In the genomic region with DNA sequence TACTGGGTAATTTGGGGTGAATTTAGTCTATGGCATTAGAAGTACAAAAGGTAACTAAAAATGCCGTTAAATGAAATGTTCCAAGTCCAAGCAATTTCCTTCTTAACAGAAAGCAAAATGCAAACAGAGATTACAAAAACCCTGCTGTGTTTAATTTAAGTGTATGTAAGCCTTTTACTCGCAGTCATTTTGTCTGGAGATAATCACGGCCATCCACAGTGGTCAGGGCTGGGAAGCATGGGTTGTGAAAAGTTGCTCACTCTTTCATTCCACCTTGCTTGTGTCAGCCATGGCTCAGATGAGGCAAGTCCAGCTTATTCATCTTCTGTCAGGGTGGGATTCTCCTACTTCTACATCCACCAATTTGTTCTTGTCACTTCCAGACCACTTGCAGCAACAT, we compare ENCODE assay signal across 16 cellular contexts.
DNase-seq lines count a peak whose midpoint lies in the region; ATAC-seq and TF ChIP-seq lines count a peak whose summit lies in the region.
"Had no signal": no experiment of that assay in that cellular context is flagged by ENCODE, and none has a peak within 500 bp of the region (broad histone marks: within the 10 kb centered on the region; RNA-seq: fewer than 3 reads in every experiment).

No MANE protein-coding gene starts in this region.

- no peaks in the 10 kb centered on the region for H3K27me3 Mint-ChIP-seq in endodermal cell (ENCODE audit: insufficient read depth)
- no peaks in the 10 kb centered on the region for H3K27me3 Mint-ChIP-seq in CD4-positive, alpha-beta T cell

- no peak overlapping the region for H3K4me3 Mint-ChIP-seq in endodermal cell
- no peak overlapping the region for H3K4me3 Mint-ChIP-seq in CD4-positive, alpha-beta T cell

- CTCF ChIA-PET in CD4-positive, alpha-beta T cell (lab: Charles Lee), result no interaction called here

- intact Hi-C loops in CD4-positive, alpha-beta T cell (cut with DNase I, micrococcal nuclease), result no loop called here

- H3K4me1 ChIP-seq in endodermal cell (ENCODE audit: control insufficient read depth, insufficient read depth, low read length), result peaks cover 5% of the 10 kb centered on the region
- H3K4me1 ChIP-seq: BLaER1 had no signal

- H3K9ac ChIP-seq in endodermal cell (ENCODE audit: extremely low read depth, low read length, poor library complexity, severe bottlenecking), result no peak overlapping the region
- H3K9ac ChIP-seq: BLaER1 had no signal

- H3K4me1 Mint-ChIP-seq in endodermal cell, result peaks cover 17% of the 10 kb centered on the region
- H3K4me1 Mint-ChIP-seq in CD4-positive, alpha-beta T cell (ENCODE audit: low read depth), result no peaks in the 10 kb centered on the region

- H3K27ac Mint-ChIP-seq in endodermal cell, result peak overlapping the region; percentile 21
- H3K27ac Mint-ChIP-seq in CD4-positive, alpha-beta T cell, result no peak overlapping the region

- 60 to 68% methylated on average over 3 of the region's 3 CpGs for WGBS in endodermal cell (ENCODE audit: insufficient coverage in 1 of 2, insufficient read length in 1 of 2), 2 experiments

- H3K36me3 Mint-ChIP-seq in endodermal cell (ENCODE audit: low read depth), result peaks cover 2% of the 10 kb centered on the region
- no peaks in the 10 kb centered on the region for H3K36me3 Mint-ChIP-seq in CD4-positive, alpha-beta T cell (ENCODE audit: low read depth)

- no peak overlapping the region for H3K27ac ChIP-seq in endodermal cell (ENCODE audit: low read depth, low read length)
- H3K27ac ChIP-seq in CD4-positive, alpha-beta T cell (ENCODE audit: low read depth, low read length), result no peak overlapping the region
- H3K27ac ChIP-seq: BLaER1, PC-9 had no signal

- TF ChIP-seq CTCF in endodermal cell (conservative IDR thresholded peaks at IDR 0.05), result no peak
- TF ChIP-seq CTCF in CD4-positive, alpha-beta T cell (IDR thresholded peaks at IDR 0.05), result no peak

- DNase-seq in COR-L47 (lab: John Stamatoyannopoulos, UW) (peak; percentile 64), NCI-H146 (lab: John Stamatoyannopoulos, UW) (peak; percentile 75), endodermal cell (no peak), iris pigment epithelial cell (ENCODE audit: low read depth) (peak; percentile 17)
- DNase-seq in CD4-positive, alpha-beta T cell, result no peak
- DNase-seq: DMS 273 treated with DMSO at 0.1 percent for 48 hours, EL, KG1, NCI-H1048, NCI-H187, NCI-H524 treated with DMSO at 0.1 percent for 48 hours, PC-9 had no signal

- ATAC-seq in GM18858 (IDR thresholded peaks at IDR 0.05; ENCODE audit: unreplicated experiment) (no peak), HG02973 (IDR thresholded peaks at IDR 0.05; ENCODE audit: unreplicated experiment) (no peak)
- ATAC-seq in CD4-positive, alpha-beta T cell (ENCODE audit: poor library complexity), result no peak
- ATAC-seq: HCT116 had no signal

- no peaks in the 10 kb centered on the region for H3K27me3 ChIP-seq in endodermal cell (ENCODE audit: control insufficient read depth, insufficient read depth, low read length, poor library complexity, severe bottlenecking)
- no peaks in the 10 kb centered on the region for H3K27me3 ChIP-seq in CD4-positive, alpha-beta T cell (ENCODE audit: control insufficient read depth, insufficient read depth, low read length)
- H3K27me3 ChIP-seq: BLaER1 had no signal

- peaks cover 7% of the 10 kb centered on the region for H3K9me3 ChIP-seq in endodermal cell (ENCODE audit: control insufficient read depth, low read length)
- no peaks in the 10 kb centered on the region for H3K9me3 ChIP-seq in CD4-positive, alpha-beta T cell (ENCODE audit: control insufficient read depth, low read length)
- H3K9me3 ChIP-seq: BLaER1 had no signal

- peaks cover 8% of the 10 kb centered on the region for H3K9me3 Mint-ChIP-seq in endodermal cell
- no peaks in the 10 kb centered on the region for H3K9me3 Mint-ChIP-seq in CD4-positive, alpha-beta T cell

- POLR2A ChIA-PET in CD4-positive, alpha-beta T cell (lab: Charles Lee), result no interaction called here

- peak overlapping the region; percentile 15 for H3K4me3 ChIP-seq in endodermal cell (ENCODE audit: low read length)
- H3K4me3 ChIP-seq: BLaER1, PC-9 had no signal

- no peaks in the 10 kb centered on the region for H3K36me3 ChIP-seq in endodermal cell (ENCODE audit: control insufficient read depth, insufficient read depth, low read length)
- H3K36me3 ChIP-seq: BLaER1 had no signal

Comparison
In these comparisons a context has a peak if more than half of its experiments do, and no peak if none do; other contexts are left out.
1. DNase-seq: peak in COR-L47 (single experiment), NCI-H146 (single experiment) and iris pigment epithelial cell (single experiment); none in endodermal cell (single experiment) and CD4-positive, alpha-beta T cell (0 of 10).